1 cellular context compared by ENCODE assay signal in the genomic region with DNA sequence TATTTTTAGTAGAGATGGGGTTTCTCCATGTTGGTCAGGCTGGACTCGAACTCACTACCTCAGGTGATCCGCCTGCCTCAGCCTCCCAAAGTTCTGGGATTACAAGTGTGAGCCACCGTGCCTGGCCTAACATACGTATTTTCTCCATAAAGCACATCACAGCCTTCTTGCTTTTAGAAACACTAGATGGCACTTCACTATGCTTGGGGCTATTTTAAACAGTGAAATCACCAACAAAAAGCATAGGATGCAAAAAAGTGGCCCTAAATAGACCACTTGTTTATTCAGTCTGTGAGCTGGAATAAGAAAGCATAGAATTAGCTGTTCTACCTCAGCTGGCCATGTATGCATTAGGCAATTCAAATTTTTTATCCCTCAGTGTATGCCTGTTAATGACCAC.
TF ChIP-seq lines count a peak whose summit lies in the region.

No MANE protein-coding gene starts in this region.

TF ChIP-seq in GM23338, 12 proteins besides CTCF, POLR2A, EP300 and RAD21 (continued from another document):
- TF ChIP-seq ZNF331 (CRISPR knock-in tag; IDR thresholded peaks at IDR 0.05; ENCODE audit: low read depth), result no peak
- no peak for TF ChIP-seq ZNF462 (CRISPR knock-in tag; IDR thresholded peaks at IDR 0.05)
